9 cellular contexts compared by ENCODE assay signal in genomic region chr17:76700627-76701470, GRCh38. TPM values are rescaled to one million over a fixed set of nuclear protein-coding genes. Genes with fewer than 3 reads are reported as not detected.
DNase-seq lines count a peak whose midpoint lies in the region; ATAC-seq and TF ChIP-seq lines count a peak whose summit lies in the region.
"Had no signal": no experiment of that assay in that cellular context is flagged by ENCODE, and none has a peak within 500 bp of the region (broad histone marks: within the 10 kb centered on the region; RNA-seq: fewer than 3 reads in every experiment).

No MANE protein-coding gene starts in this region.

- peaks cover 28% of the 10 kb centered on the region for H3K4me1 Mint-ChIP-seq in endodermal cell
- H3K4me1 Mint-ChIP-seq in naive thymus-derived CD4-positive, alpha-beta T cell = peaks cover 0 to 7% (median 0%) of the 10 kb centered on the region in 7 donors

- CTCF ChIA-PET in naive thymus-derived CD4-positive, alpha-beta T cell (lab: Charles Lee) = no interaction called here

- peak overlapping the region; percentile 51 for H3K4me3 ChIP-seq in BE2C (ENCODE audit: low read depth, low read length)
- no peak overlapping the region for H3K4me3 ChIP-seq in endodermal cell (ENCODE audit: low read length)
- H3K4me3 ChIP-seq in naive thymus-derived CD4-positive, alpha-beta T cell (ENCODE audit: low read length) = no peak overlapping the region

- H3K27me3 ChIP-seq in BE2C (no peaks in the 10 kb centered on the region), endodermal cell (ENCODE audit: control insufficient read depth, insufficient read depth, low read length, poor library complexity, severe bottlenecking) (no peaks in the 10 kb centered on the region)
- H3K27me3 ChIP-seq in naive thymus-derived CD4-positive, alpha-beta T cell (ENCODE audit: control insufficient read depth in 2 of 2, insufficient read depth in 2 of 2, low read length in 2 of 2) = no peaks in the 10 kb centered on the region

- peak; percentile 80 for DNase-seq in BE2C
- DNase-seq in NCI-H2227 treated with DMSO at 0.1 percent for 48 hours (lab: John Stamatoyannopoulos, UW) = peak; percentile 86
- peak; percentile 79 for DNase-seq in endodermal cell
- DNase-seq in naive thymus-derived CD4-positive, alpha-beta T cell = no peak
- DNase-seq in NCI-H526 treated with DMSO at 0.1 percent for 48 hours (lab: John Stamatoyannopoulos, UW) = no peak
- no peak for DNase-seq in T1000 (lab: John Stamatoyannopoulos, UW)
- no peak for DNase-seq in kidney tubule cell (ENCODE audit: low spot score)

- no peak for TF ChIP-seq CTCF in BE2C (IDR thresholded peaks at IDR 0.05; ENCODE audit: low read depth, low read length)
- no peak for TF ChIP-seq CTCF in endodermal cell (conservative IDR thresholded peaks at IDR 0.05)

- peaks cover 4% of the 10 kb centered on the region for H3K36me3 Mint-ChIP-seq in endodermal cell (ENCODE audit: low read depth)
- H3K36me3 Mint-ChIP-seq in naive thymus-derived CD4-positive, alpha-beta T cell = no peaks in the 10 kb centered on the region
- H3K36me3 Mint-ChIP-seq: activated naive CD8-positive, alpha-beta T cell had no signal

- H3K4me3 Mint-ChIP-seq in endodermal cell = no peak overlapping the region
- H3K4me3 Mint-ChIP-seq in naive thymus-derived CD4-positive, alpha-beta T cell = no peak overlapping the region
- H3K4me3 Mint-ChIP-seq: activated naive CD8-positive, alpha-beta T cell had no signal

- H3K9me3 ChIP-seq in BE2C (no peaks in the 10 kb centered on the region), endodermal cell (ENCODE audit: control insufficient read depth, low read length) (peaks cover 4% of the 10 kb centered on the region)
- H3K9me3 ChIP-seq in naive thymus-derived CD4-positive, alpha-beta T cell (ENCODE audit: control insufficient read depth in 2 of 3, low read length in 3 of 3) = no peaks in the 10 kb centered on the region

- intact Hi-C loops in naive thymus-derived CD4-positive, alpha-beta T cell (cut with micrococcal nuclease) = no loop called here

- H3K9ac ChIP-seq in endodermal cell (ENCODE audit: extremely low read depth, low read length, poor library complexity, severe bottlenecking) = no peak overlapping the region

- peak overlapping the region; percentile 42 for H3K27ac ChIP-seq in endodermal cell (ENCODE audit: low read depth, low read length)
- H3K27ac ChIP-seq in naive thymus-derived CD4-positive, alpha-beta T cell (ENCODE audit: low read depth, low read length) = no peak overlapping the region

- H3K36me3 ChIP-seq in BE2C (peaks cover 5% of the 10 kb centered on the region), endodermal cell (ENCODE audit: control insufficient read depth, insufficient read depth, low read length) (no peaks in the 10 kb centered on the region)
- no peaks in the 10 kb centered on the region for H3K36me3 ChIP-seq in naive thymus-derived CD4-positive, alpha-beta T cell (ENCODE audit: control insufficient read depth in 2 of 3, insufficient read depth in 3 of 3, low read length in 3 of 3)

- POLR2A ChIA-PET in naive thymus-derived CD4-positive, alpha-beta T cell (lab: Charles Lee) = no interaction called here

- peak overlapping the region; percentile 50 for H3K27ac Mint-ChIP-seq in endodermal cell
- peak overlapping the region in 4 of 9 donors; percentile 21 to 48 (median 25) for H3K27ac Mint-ChIP-seq in naive thymus-derived CD4-positive, alpha-beta T cell
- H3K27ac Mint-ChIP-seq: activated naive CD8-positive, alpha-beta T cell had no signal

- no peaks in the 10 kb centered on the region for H3K27me3 Mint-ChIP-seq in endodermal cell (ENCODE audit: insufficient read depth)
- peaks cover 0 to 4% (median 0%) of the 10 kb centered on the region in 5 donors for H3K27me3 Mint-ChIP-seq in naive thymus-derived CD4-positive, alpha-beta T cell
- H3K27me3 Mint-ChIP-seq: activated naive CD8-positive, alpha-beta T cell had no signal

- no peaks in the 10 kb centered on the region for H3K9me3 Mint-ChIP-seq in endodermal cell
- H3K9me3 Mint-ChIP-seq in naive thymus-derived CD4-positive, alpha-beta T cell = no peaks in the 10 kb centered on the region

- peak; percentile 52 for ATAC-seq in naive thymus-derived CD4-positive, alpha-beta T cell
- no peak for ATAC-seq in GM21515 (IDR thresholded peaks at IDR 0.05; ENCODE audit: unreplicated experiment)

- H3K4me1 ChIP-seq in BE2C (peaks cover 40% of the 10 kb centered on the region), endodermal cell (ENCODE audit: control insufficient read depth, insufficient read depth, low read length) (peaks cover 8% of the 10 kb centered on the region)
- no peaks in the 10 kb centered on the region for H3K4me1 ChIP-seq in naive thymus-derived CD4-positive, alpha-beta T cell (ENCODE audit: control insufficient read depth in 2 of 2, insufficient read depth in 2 of 2, low read length in 2 of 2)

- WGBS in endodermal cell (ENCODE audit: insufficient coverage in 1 of 2, insufficient read length in 1 of 2), 2 experiments = 65 to 71% methylated on average over 22 to 31 of the region's 32 CpGs

RNA-seq across cellular contexts. Expression of gene MXRA7, which starts 9.9 kb away (rescaled TPM):
- polyA plus RNA-seq in BE2C (2012; ENCODE audit: insufficient read depth, insufficient read length, low read depth) = 240 TPM
- 10 to 100 TPM; 61.6 to 77.1 TPM for total RNA-seq in endodermal cell
- polyA plus RNA-seq in endodermal cell (2013, experiment 1 of 2) = 64.6 TPM
- 58.4 TPM for polyA plus RNA-seq in endodermal cell (2013, experiment 2 of 2)
- 1 to 10 TPM; 2.1 to 7.5 (median 2.8) TPM for total RNA-seq in naive thymus-derived CD4-positive, alpha-beta T cell
- polyA plus RNA-seq in naive thymus-derived CD4-positive, alpha-beta T cell = 1 to 10 TPM; 1.8 to 2.7 TPM

RNA-seq across cellular contexts. Expression of gene JMJD6, which starts 25.6 kb away (rescaled TPM):
- polyA plus RNA-seq in BE2C (2012; ENCODE audit: insufficient read depth, insufficient read length, low read depth) = 93.3 TPM
- 10 to 100 TPM; 17.0 to 20.3 TPM for total RNA-seq in endodermal cell
- polyA plus RNA-seq in endodermal cell (2013, experiment 1 of 2) = 18.8 TPM
- polyA plus RNA-seq in endodermal cell (2013, experiment 2 of 2) = 16.4 TPM
- 100 to 1,000 TPM in 2 of 5 experiments, 10 to 100 TPM in 3; 39.9 to 132 (median 58.3) TPM for total RNA-seq in naive thymus-derived CD4-positive, alpha-beta T cell
- polyA plus RNA-seq in naive thymus-derived CD4-positive, alpha-beta T cell = 10 to 100 TPM; 18.5 to 44.3 TPM

RNA-seq across cellular contexts. Expression of gene METTL23, which starts 25.8 kb away (rescaled TPM):
- polyA plus RNA-seq in BE2C (2012; ENCODE audit: insufficient read depth, insufficient read length, low read depth) = 18.0 TPM
- total RNA-seq in endodermal cell = 10 to 100 TPM; 31.3 to 39.9 TPM
- polyA plus RNA-seq in endodermal cell (2013, experiment 1 of 2) = 32.3 TPM
- polyA plus RNA-seq in endodermal cell (2013, experiment 2 of 2) = 27.7 TPM
- 10 to 100 TPM; 39.6 to 74.0 (median 44.2) TPM for total RNA-seq in naive thymus-derived CD4-positive, alpha-beta T cell
- 100 to 1,000 TPM; 147 to 152 TPM for polyA plus RNA-seq in naive thymus-derived CD4-positive, alpha-beta T cell

RNA-seq across cellular contexts. Expression of gene SRSF2, which starts 36.3 kb away (rescaled TPM):
- 297 TPM for polyA plus RNA-seq in BE2C (2012; ENCODE audit: insufficient read depth, insufficient read length, low read depth)
- total RNA-seq in endodermal cell = 100 to 1,000 TPM; 255 to 307 TPM
- polyA plus RNA-seq in endodermal cell (2013, experiment 1 of 2) = 314 TPM
- 252 TPM for polyA plus RNA-seq in endodermal cell (2013, experiment 2 of 2)
- total RNA-seq in naive thymus-derived CD4-positive, alpha-beta T cell = 100 to 1,000 TPM; 327 to 363 (median 351) TPM
- 100 to 1,000 TPM; 104 to 126 TPM for polyA plus RNA-seq in naive thymus-derived CD4-positive, alpha-beta T cell

RNA-seq across cellular contexts. Expression of gene MFSD11, which starts 37.1 kb away (rescaled TPM):
- 7.5 TPM for polyA plus RNA-seq in BE2C (2012; ENCODE audit: insufficient read depth, insufficient read length, low read depth)
- 10 to 100 TPM; 29.3 to 33.3 TPM for total RNA-seq in endodermal cell
- polyA plus RNA-seq in endodermal cell (2013, experiment 1 of 2) = 22.3 TPM
- 18.9 TPM for polyA plus RNA-seq in endodermal cell (2013, experiment 2 of 2)
- total RNA-seq in naive thymus-derived CD4-positive, alpha-beta T cell = 10 to 100 TPM; 24.4 to 33.7 (median 32.0) TPM
- polyA plus RNA-seq in naive thymus-derived CD4-positive, alpha-beta T cell = 10 to 100 TPM; 17.3 to 25.4 TPM

Comparison
In these comparisons a context has a peak if more than half of its experiments do, and no peak if none do; other contexts are left out.
1. DNase-seq: peak in BE2C (single experiment), NCI-H2227 treated with DMSO at 0.1 percent for 48 hours (single experiment) and endodermal cell (single experiment); none in naive thymus-derived CD4-positive, alpha-beta T cell (0 of 9), NCI-H526 treated with DMSO at 0.1 percent for 48 hours (single experiment), T1000 (single experiment) and kidney tubule cell (single experiment).
2. RNA of gene MXRA7, which starts 9.9 kb away (total RNA-seq): 61.6 to 77.1 TPM in endodermal cell; 2.1 to 7.5 TPM in naive thymus-derived CD4-positive, alpha-beta T cell; every median in the first group is over 4 times any median in the second.